17 cellular contexts compared by ENCODE assay signal in the genomic region with DNA sequence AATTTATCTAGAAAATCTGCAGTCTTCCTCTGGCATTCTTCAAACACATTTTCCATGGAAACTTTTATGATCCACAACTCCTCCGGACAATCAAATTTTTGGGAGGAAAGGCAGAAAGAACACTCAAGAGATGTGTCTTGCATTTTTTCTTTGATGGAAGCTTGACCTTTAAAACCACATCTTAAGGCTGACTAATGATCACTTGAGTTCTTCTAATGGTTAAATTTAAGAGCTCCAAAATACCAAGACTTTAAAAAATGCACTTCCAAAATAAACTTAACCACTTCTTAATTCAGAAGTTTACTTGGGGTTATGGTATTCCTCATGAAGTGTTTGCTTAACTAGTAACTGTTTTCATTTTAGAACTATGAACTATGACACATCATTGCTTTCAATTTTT. TPM values are rescaled to one million over a fixed set of nuclear protein-coding genes. Genes with fewer than 3 reads are reported as not detected.
DNase-seq lines count a peak whose midpoint lies in the region; ATAC-seq and TF ChIP-seq lines count a peak whose summit lies in the region.
"Had no signal": no experiment of that assay in that cellular context is flagged by ENCODE, and none has a peak within 500 bp of the region (broad histone marks: within the 10 kb centered on the region; RNA-seq: fewer than 3 reads in every experiment).

No MANE protein-coding gene starts in this region.

- H3K9ac ChIP-seq in adipocyte (ENCODE audit: low read length): peak overlapping the region; percentile 60

- H3K27me3 ChIP-seq in adipocyte (replicated peaks; ENCODE audit: control insufficient read depth, insufficient read depth, low read length): no peaks in the 10 kb centered on the region
- H3K27me3 ChIP-seq in kidney epithelial cell (ENCODE audit: control insufficient read depth, insufficient read depth, low read length): no peaks in the 10 kb centered on the region
- H3K27me3 ChIP-seq in right lobe of liver: no peaks in the 10 kb centered on the region
- H3K27me3 ChIP-seq: colonic mucosa, spleen, tibial artery had no signal

- WGBS in right lobe of liver (ENCODE audit: insufficient coverage, low coverage, low lambda C conversion rate, missing lambda C conversion rate): 83% methylated on average over 1 of the region's 1 CpG

- H3K4me1 ChIP-seq in adipocyte (ENCODE audit: control insufficient read depth, insufficient read depth, low read length) (peaks cover 14% of the 10 kb centered on the region), right lobe of liver (peaks cover 0 to 11% (median 0%) of the 10 kb centered on the region in 4 donors)
- H3K4me1 ChIP-seq: tibial artery had no signal

- intact Hi-C loops in right lobe of liver (cut with DNase I): no loop called here

- H3K9me3 ChIP-seq in adipocyte (ENCODE audit: control insufficient read depth, low read length) (no peaks in the 10 kb centered on the region), right lobe of liver (no peaks in the 10 kb centered on the region)
- H3K9me3 ChIP-seq: colonic mucosa, spleen, tibial artery had no signal

- peak overlapping the region; percentile 78 for H3K4me3 ChIP-seq in adipocyte (ENCODE audit: low read length)
- no peak overlapping the region for H3K4me3 ChIP-seq in kidney epithelial cell (ENCODE audit: low read depth, low read length)
- H3K4me3 ChIP-seq in right lobe of liver: no peak overlapping the region
- H3K4me3 ChIP-seq: colonic mucosa, spleen, tibial artery had no signal

- TF ChIP-seq POLR2A in right lobe of liver (IDR thresholded peaks at IDR 0.05): no peak

- no peak overlapping the region for H3K27ac ChIP-seq in right lobe of liver
- H3K27ac ChIP-seq: 22Rv1, colonic mucosa, tibial artery had no signal

- no peaks in the 10 kb centered on the region for H3K36me3 ChIP-seq in adipocyte (ENCODE audit: control insufficient read depth, insufficient read depth, low read length, severe bottlenecking)
- no peaks in the 10 kb centered on the region for H3K36me3 ChIP-seq in kidney epithelial cell (ENCODE audit: control insufficient read depth, insufficient read depth, low read length)
- H3K36me3 ChIP-seq in right lobe of liver: no peaks in the 10 kb centered on the region
- H3K36me3 ChIP-seq: colonic mucosa, spleen, tibial artery had no signal

- ATAC-seq in right lobe of liver (no peak), HG02763 (IDR thresholded peaks at IDR 0.05; ENCODE audit: unreplicated experiment) (no peak), omental fat pad (ENCODE audit: low FRiP score) (no peak)
- ATAC-seq: Panc1 had no signal

- DNase-seq in NCI-H1105 treated with DMSO at 0.1 percent for 48 hours (lab: John Stamatoyannopoulos, UW) (peak; percentile 21), NCI-H1105 (lab: John Stamatoyannopoulos, UW) (no peak), adipocyte (ENCODE audit: low read depth) (peak; percentile 23), kidney epithelial cell (ENCODE audit: low read depth) (peak; percentile 29), right lobe of liver (no peak), germinal center (ENCODE audit: low spot score) (no peak), omental fat pad (ENCODE audit: low spot score) (no peak)
- DNase-seq: activated CD8-positive, alpha-beta memory T cell treated with anti-CD3 and anti-CD28 coated beads for 24 hours; activated naive CD4-positive, alpha-beta T cell treated with anti-CD3 and anti-CD28 coated beads, Interleukin-2, amount 10 ng/mL, durations not matched to agents 7 days and 5 days; colonic mucosa; DMS53; NCI-H524; spleen; tibial artery had no signal

- TF ChIP-seq CTCF in kidney epithelial cell (IDR thresholded peaks at IDR 0.05; ENCODE audit: insufficient read depth, low read length, poor library complexity, severe bottlenecking) (no peak), right lobe of liver (IDR thresholded peaks at IDR 0.05) (no peak), omental fat pad (IDR thresholded peaks at IDR 0.05) (no peak)

RNA-seq across cellular contexts. Expression of gene ETV1, which starts 43.3 kb away (rescaled TPM):
- 3.8 and 6.1 TPM in 2 replicates for total RNA-seq in kidney epithelial cell
- 1 to 10 TPM; 3.3 to 8.2 (median 5.6) TPM for total RNA-seq in right lobe of liver
- 1 to 10 TPM; 1.3 to 8.8 (median 4.6) TPM for total RNA-seq in omental fat pad

Comparison
In these comparisons a context has a peak if more than half of its experiments do, and no peak if none do; other contexts are left out.
1. DNase-seq: peak in NCI-H1105 treated with DMSO at 0.1 percent for 48 hours (single experiment), adipocyte (single experiment) and kidney epithelial cell (single experiment); none in NCI-H1105 (single experiment), right lobe of liver (0 of 3), germinal center (single experiment) and omental fat pad (single experiment).